ENCODE assay signal across 32 cellular contexts in the genomic region with DNA sequence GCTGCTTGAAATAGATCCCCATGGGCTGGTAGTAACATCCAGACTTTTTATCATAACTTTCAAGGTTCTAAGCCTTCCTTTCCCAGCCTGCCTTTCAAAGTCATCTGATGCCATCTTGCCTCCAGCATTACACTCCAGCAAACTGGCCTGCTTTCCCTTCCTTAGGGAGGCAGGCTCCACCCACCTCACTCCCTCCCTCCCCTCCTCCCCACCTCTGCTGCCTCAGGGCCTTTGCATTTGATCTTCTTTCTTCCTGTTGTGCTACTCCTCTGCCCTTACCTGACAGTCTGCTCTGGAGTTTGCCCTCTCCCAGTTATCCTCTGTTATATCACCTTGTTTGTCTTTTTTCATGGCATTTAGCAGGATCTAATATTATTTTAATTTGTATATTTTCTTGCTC.
"Had no signal": no experiment of that assay in that cellular context is flagged by ENCODE, and none has a peak within 500 bp of the region (broad histone marks: within the 10 kb centered on the region; RNA-seq: fewer than 3 reads in every experiment).

No MANE protein-coding gene starts in this region.

- H3K4me1 ChIP-seq: ascending aorta, esophagus muscularis mucosa, left ventricle myocardium inferior, pancreas, prostate gland, upper lobe of left lung had no signal

- H3K27me3 Mint-ChIP-seq: activated CD4-positive, alpha-beta memory T cell treated with anti-CD3 and anti-CD28 coated beads for 36 hours; activated CD4-positive, alpha-beta T cell treated with anti-CD3 and anti-CD28 coated beads, Interleukin-2, amount 10 ng/mL, durations not matched to agents 24 days and 14 days; activated naive CD4-positive, alpha-beta T cell treated with anti-CD3 and anti-CD28 coated beads, Interleukin-2, amount 10 ng/mL, durations not matched to agents 7 days and 5 days; activated naive CD8-positive, alpha-beta T cell treated with anti-CD3 and anti-CD28 coated beads, Interleukin-2, amount 10 ng/mL, durations not matched to agents 7 days and 5 days; activated T-cell treated with anti-CD3 and anti-CD28 coated beads, Interleukin-2, amount 50 U/mL, for 24 hours; effector memory CD8-positive, alpha-beta T cell; stimulated activated naive CD8-positive, alpha-beta T cell treated with anti-CD3 and anti-CD28 coated beads, Interleukin-15, Interleukin-2, amounts not matched to agents 100 ng/mL and 50 ng/mL, for 24 hours had no signal

- H3K4me3 ChIP-seq: ascending aorta, esophagus muscularis mucosa, left ventricle myocardium inferior, lung, pancreas, prostate gland, skin epidermis, thoracic aorta, upper lobe of left lung had no signal

- H3K4me3 Mint-ChIP-seq: activated CD4-positive, alpha-beta memory T cell treated with anti-CD3 and anti-CD28 coated beads for 36 hours; activated CD4-positive, alpha-beta T cell treated with anti-CD3 and anti-CD28 coated beads, Interleukin-2, amount 10 ng/mL, durations not matched to agents 24 days and 14 days; activated naive CD4-positive, alpha-beta T cell treated with anti-CD3 and anti-CD28 coated beads, Interleukin-2, amount 10 ng/mL, durations not matched to agents 7 days and 5 days; activated naive CD8-positive, alpha-beta T cell treated with anti-CD3 and anti-CD28 coated beads, Interleukin-2, amount 10 ng/mL, durations not matched to agents 7 days and 5 days; activated T-cell treated with anti-CD3 and anti-CD28 coated beads, Interleukin-2, amount 50 U/mL, for 24 hours; effector memory CD8-positive, alpha-beta T cell; nephron progenitor cell; stimulated activated effector memory CD8-positive, alpha-beta T cell treated with anti-CD3 and anti-CD28 coated beads, Interleukin-12 subunit alpha, Interleukin-12 subunit beta, amount 100 ng/mL, for 72 hours; stimulated activated naive CD8-positive, alpha-beta T cell treated with anti-CD3 and anti-CD28 coated beads, Interleukin-15, Interleukin-2, amounts not matched to agents 100 ng/mL and 50 ng/mL, for 24 hours; T-helper 1 cell treated with Interleukin-12 subunit alpha and Interleukin-12 subunit beta and Interleukin-4 antibody, amounts not matched to agents 30 μg/mL and 1 μg/mL, for 36 hours had no signal

- H3K9me3 Mint-ChIP-seq: activated CD4-positive, alpha-beta T cell treated with anti-CD3 and anti-CD28 coated beads, Interleukin-2, amount 10 ng/mL, durations not matched to agents 24 days and 14 days; activated naive CD4-positive, alpha-beta T cell treated with anti-CD3 and anti-CD28 coated beads, Interleukin-2, amount 10 ng/mL, durations not matched to agents 7 days and 5 days; effector memory CD8-positive, alpha-beta T cell; T-helper 1 cell treated with Interleukin-12 subunit alpha and Interleukin-12 subunit beta and Interleukin-4 antibody, amounts not matched to agents 30 μg/mL and 1 μg/mL, for 36 hours had no signal

- DNase-seq: activated CD4-positive, alpha-beta memory T cell treated with anti-CD3 and anti-CD28 coated beads for 36 hours; activated CD4-positive, alpha-beta T cell treated with anti-CD3 and anti-CD28 coated beads, Interleukin-2, amount 10 ng/mL, durations not matched to agents 24 days and 14 days; activated CD4-positive, CD25-positive, alpha-beta regulatory T cell treated with anti-CD3 and anti-CD28 coated beads, Interleukin-2, amount 50 U/mL, for 72 hours; activated CD8-positive, alpha-beta memory T cell treated with anti-CD3 and anti-CD28 coated beads, Interleukin-2, amount 50 U/mL, for 4 hours; activated gamma-delta T cell; activated naive CD4-positive, alpha-beta T cell treated with anti-CD3 and anti-CD28 coated beads, Interleukin-2, amount 10 ng/mL, durations not matched to agents 7 days and 5 days; activated naive CD8-positive, alpha-beta T cell treated with anti-CD3 and anti-CD28 coated beads, Interleukin-2, amount 10 ng/mL, durations not matched to agents 7 days and 5 days; activated T-cell treated with anti-CD3 and anti-CD28 coated beads, Interleukin-2, amount 50 U/mL, for 24 hours; brain microvascular endothelial cell; caudate nucleus; cortex of kidney; effector memory CD8-positive, alpha-beta T cell; left ventricle myocardium inferior; nephron progenitor cell; pancreas; retina; stimulated activated CD4-positive, alpha-beta T cell treated with anti-CD3 and anti-CD28 coated beads, Interleukin-4, amount 100 ng/mL, for 24 hours; T1000; upper lobe of left lung; WERI-Rb-1 had no signal

- H3K27me3 ChIP-seq: ascending aorta, brain microvascular endothelial cell, esophagus muscularis mucosa, pancreas, upper lobe of left lung had no signal

- H3K27ac ChIP-seq: ascending aorta, brain microvascular endothelial cell, esophagus muscularis mucosa, left ventricle myocardium inferior, pancreas, prostate gland, skin epidermis, thoracic aorta, upper lobe of left lung, WERI-Rb-1 had no signal

- H3K36me3 ChIP-seq: ascending aorta, brain microvascular endothelial cell, esophagus muscularis mucosa, left ventricle myocardium inferior, pancreas, prostate gland, thoracic aorta, upper lobe of left lung, WERI-Rb-1 had no signal

- H3K36me3 Mint-ChIP-seq: activated CD4-positive, alpha-beta memory T cell treated with anti-CD3 and anti-CD28 coated beads for 36 hours; activated naive CD4-positive, alpha-beta T cell treated with anti-CD3 and anti-CD28 coated beads, Interleukin-2, amount 10 ng/mL, durations not matched to agents 7 days and 5 days; activated naive CD8-positive, alpha-beta T cell treated with anti-CD3 and anti-CD28 coated beads, Interleukin-2, amount 10 ng/mL, durations not matched to agents 7 days and 5 days; stimulated activated effector memory CD8-positive, alpha-beta T cell treated with anti-CD3 and anti-CD28 coated beads, Interleukin-12 subunit alpha, Interleukin-12 subunit beta, amount 100 ng/mL, for 72 hours had no signal

- H3K9me3 ChIP-seq: ascending aorta, esophagus muscularis mucosa, pancreas, prostate gland, thoracic aorta, upper lobe of left lung had no signal

- H3K27ac Mint-ChIP-seq: activated CD4-positive, alpha-beta memory T cell treated with anti-CD3 and anti-CD28 coated beads for 36 hours; activated CD4-positive, alpha-beta T cell treated with anti-CD3 and anti-CD28 coated beads, Interleukin-2, amount 10 ng/mL, durations not matched to agents 24 days and 14 days; activated naive CD4-positive, alpha-beta T cell treated with anti-CD3 and anti-CD28 coated beads, Interleukin-2, amount 10 ng/mL, durations not matched to agents 7 days and 5 days; activated naive CD8-positive, alpha-beta T cell treated with anti-CD3 and anti-CD28 coated beads, Interleukin-2, amount 10 ng/mL, durations not matched to agents 7 days and 5 days; activated T-cell treated with anti-CD3 and anti-CD28 coated beads, Interleukin-2, amount 50 U/mL, for 24 hours; effector memory CD8-positive, alpha-beta T cell; nephron progenitor cell; stimulated activated effector memory CD8-positive, alpha-beta T cell treated with anti-CD3 and anti-CD28 coated beads, Interleukin-12 subunit alpha, Interleukin-12 subunit beta, amount 100 ng/mL, for 72 hours; stimulated activated naive CD8-positive, alpha-beta T cell treated with anti-CD3 and anti-CD28 coated beads, Interleukin-15, Interleukin-2, amounts not matched to agents 100 ng/mL and 50 ng/mL, for 24 hours; T-helper 1 cell treated with Interleukin-12 subunit alpha and Interleukin-12 subunit beta and Interleukin-4 antibody, amounts not matched to agents 30 μg/mL and 1 μg/mL, for 36 hours had no signal

- ATAC-seq: effector memory CD8-positive, alpha-beta T cell; pancreas; sciatic nerve; stimulated activated effector memory CD8-positive, alpha-beta T cell treated with anti-CD3 and anti-CD28 coated beads, Interleukin-12 subunit alpha, Interleukin-12 subunit beta, amount 100 ng/mL, for 72 hours had no signal

- FAIRE-seq: frontal cortex, islet of Langerhans, pancreas had no signal

- H3K4me1 Mint-ChIP-seq: activated CD4-positive, alpha-beta T cell treated with anti-CD3 and anti-CD28 coated beads, Interleukin-2, amount 10 ng/mL, durations not matched to agents 24 days and 14 days; activated naive CD4-positive, alpha-beta T cell treated with anti-CD3 and anti-CD28 coated beads, Interleukin-2, amount 10 ng/mL, durations not matched to agents 7 days and 5 days; activated naive CD8-positive, alpha-beta T cell treated with anti-CD3 and anti-CD28 coated beads, Interleukin-2, amount 10 ng/mL, durations not matched to agents 7 days and 5 days; nephron progenitor cell; stimulated activated effector memory CD8-positive, alpha-beta T cell treated with anti-CD3 and anti-CD28 coated beads, Interleukin-12 subunit alpha, Interleukin-12 subunit beta, amount 100 ng/mL, for 72 hours had no signal
